In the genomic region with DNA sequence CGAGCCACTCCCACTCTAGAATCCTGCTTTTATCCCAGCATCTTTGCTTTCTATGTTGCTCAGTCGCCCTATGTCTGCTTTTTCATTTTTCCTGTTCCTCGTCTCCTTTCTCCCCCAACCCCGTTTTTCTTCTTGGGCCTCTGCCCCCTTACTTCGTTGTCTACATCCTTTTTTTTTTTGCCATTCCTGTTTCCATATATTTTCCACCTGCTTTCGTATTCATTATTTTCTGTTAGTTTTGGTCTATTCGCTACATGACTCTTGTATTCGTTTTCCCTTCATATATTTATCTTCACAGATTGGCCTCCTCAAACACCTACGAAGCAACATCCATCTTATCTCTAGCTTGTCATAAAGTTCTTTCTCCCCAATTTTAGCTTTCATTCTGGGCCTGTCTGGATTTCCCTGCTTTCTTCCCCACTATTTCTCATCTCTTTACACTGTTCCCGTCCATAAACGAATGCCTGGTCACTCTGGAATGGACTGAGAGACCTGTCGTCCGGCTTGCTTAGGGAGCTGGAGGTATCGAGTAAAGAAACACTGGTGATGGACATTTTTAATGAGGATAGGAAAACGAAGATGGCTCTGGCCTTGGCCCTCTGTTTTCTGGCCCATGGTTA, we compare ENCODE assay signal across 8 cellular contexts. TPM values are rescaled to one million over a fixed set of nuclear protein-coding genes. Genes with fewer than 3 reads are reported as not detected.
DNase-seq lines count a peak whose midpoint lies in the region; ATAC-seq and TF ChIP-seq lines count a peak whose summit lies in the region.

No MANE protein-coding gene starts in this region.

- no peaks in the 10 kb centered on the region for H3K9me3 ChIP-seq in muscle layer of colon (ENCODE audit: low read length)

- peaks cover 33% of the 10 kb centered on the region for H3K36me3 ChIP-seq in muscle layer of colon (ENCODE audit: insufficient read depth, low read length)

- CTCF ChIA-PET in AG04449 (lab: Yijun Ruan, JAX) = interaction anchor here (1.1 to 2.7 kb wide), 2 partner anchors 41 to 75 kb away, joined by 4 to 17 read pairs; a partner anchor contains a TSS

- TF ChIP-seq CTCF in AG04449 (IDR thresholded peaks at IDR 0.05; ENCODE audit: insufficient read depth, low read length, missing control alignments) = no peak
- TF ChIP-seq CTCF in choroid plexus epithelial cell (conservative IDR thresholded peaks at IDR 0.05; ENCODE audit: low read depth, low read length) = no peak

- peak overlapping the region; percentile 80 for H3K27ac ChIP-seq in muscle layer of colon (ENCODE audit: low read depth, low read length)

- H3K4me1 Mint-ChIP-seq in IgD-negative memory B cell = peaks cover 19 to 26% (median 21%) of the 10 kb centered on the region in 3 donors

- H3K9me3 Mint-ChIP-seq in IgD-negative memory B cell = peaks cover 0 to 2% (median 0%) of the 10 kb centered on the region in 3 donors

- no peaks in the 10 kb centered on the region for H3K27me3 Mint-ChIP-seq in IgD-negative memory B cell

- no peaks in the 10 kb centered on the region for H3K36me3 Mint-ChIP-seq in IgD-negative memory B cell

- H3K4me3 ChIP-seq in AG04449 (ENCODE audit: low read depth, low read length) (peak overlapping the region; percentile 97), choroid plexus epithelial cell (ENCODE audit: low read depth, low read length) (peak overlapping the region; percentile 95), muscle layer of colon (ENCODE audit: low read depth in 1 of 2, low read length in 2 of 2) (peak overlapping the region; percentile 60 to 89)

- peaks cover 18% of the 10 kb centered on the region for H3K4me1 ChIP-seq in muscle layer of colon (ENCODE audit: insufficient read depth, low read length)

- ATAC-seq in HG02642 (IDR thresholded peaks at IDR 0.05; ENCODE audit: poor library complexity, unreplicated experiment) (no peak), HG03139 (IDR thresholded peaks at IDR 0.05; ENCODE audit: unreplicated experiment) (no peak)

- POLR2A ChIA-PET in AG04449 (lab: Yijun Ruan, JAX) = interaction anchor here (0.6 to 3.1 kb wide), 6 partner anchors 13 to 328 kb away, joined by 3 to 16 read pairs (median 5); a partner anchor contains a TSS

- DNase-seq in AG04449 (ENCODE audit: low read depth, low spot score) (no peak), choroid plexus epithelial cell (ENCODE audit: low read depth) (no peak), LoVo (ENCODE audit: low spot score) (no peak), DMS53 (lab: John Stamatoyannopoulos, UW) (no peak)

- H3K27ac Mint-ChIP-seq in IgD-negative memory B cell = peak overlapping the region; percentile 94 to 98 (median 95)

- peak overlapping the region; percentile 99 for H3K9ac ChIP-seq in muscle layer of colon (ENCODE audit: low read length)

- peak overlapping the region; percentile 88 to 100 (median 94) for H3K4me3 Mint-ChIP-seq in IgD-negative memory B cell

- no peaks in the 10 kb centered on the region for H3K27me3 ChIP-seq in muscle layer of colon (ENCODE audit: control insufficient read depth in 1 of 2, insufficient read depth in 2 of 2, low read length in 2 of 2)

RNA-seq across cellular contexts. Expression of a gene that starts 0.9 kb away (rescaled TPM):
- polyA plus RNA-seq in IgD-negative memory B cell = 14.3 TPM

RNA-seq across cellular contexts. Expression of a gene that starts 6.4 kb away (rescaled TPM):
- polyA plus RNA-seq in IgD-negative memory B cell = 5.6 TPM

RNA-seq across cellular contexts. Expression of a gene that starts 28.6 kb away (rescaled TPM):
- polyA plus RNA-seq in IgD-negative memory B cell = 140 TPM

RNA-seq across cellular contexts. Expression of a gene that starts 31.0 kb away (rescaled TPM):
- polyA plus RNA-seq in IgD-negative memory B cell = 30.9 TPM

RNA-seq across cellular contexts. Expression of a gene that starts 34.3 kb away (rescaled TPM):
- polyA plus RNA-seq in IgD-negative memory B cell = 8.5 TPM
